ENCODE assay signal across 8 cellular contexts in genomic region chr13:39037410-39037879, GRCh38. TPM values are rescaled to one million over a fixed set of nuclear protein-coding genes. Genes with fewer than 3 reads are reported as not detected.
DNase-seq lines count a peak whose midpoint lies in the region; ATAC-seq lines count a peak whose summit lies in the region.

No MANE protein-coding gene starts in this region.

- H3K27ac Mint-ChIP-seq in T-helper 2 cell treated with Interferon-gamma antibody and Interleukin-4, amounts not matched to agents 5 μg/mL and 100 μg/mL, for 36 hours, result peak overlapping the region; percentile 98

- peak overlapping the region; percentile 83 for H2AK5ac ChIP-seq in trophoblast cell (ENCODE audit: low read length)

- no CpG with 5 or more reads among the region's 39 CpGs for WGBS in trophoblast cell (ENCODE audit: extremely low coverage, insufficient coverage, insufficient read length)

- no peaks in the 10 kb centered on the region for H3K36me3 ChIP-seq in trophoblast cell (ENCODE audit: control insufficient read depth in 1 of 2, insufficient read depth in 2 of 2, low read length in 2 of 2)

- peaks cover 10% of the 10 kb centered on the region for H3K79me1 ChIP-seq in trophoblast cell (ENCODE audit: low read length)

- H2BK5ac ChIP-seq in trophoblast cell (ENCODE audit: low read depth, low read length, poor library complexity), result peak overlapping the region; percentile 82

- ATAC-seq in HG02870 (IDR thresholded peaks at IDR 0.05; ENCODE audit: unreplicated experiment) (peak; percentile 21), esophagus mucosa (peak; percentile 57), HG03565 (IDR thresholded peaks at IDR 0.05; ENCODE audit: unreplicated experiment) (no peak)

- peak overlapping the region; percentile 87 for H3K4ac ChIP-seq in trophoblast cell (ENCODE audit: low read depth, low read length)

- peak overlapping the region; percentile 96 for H3K18ac ChIP-seq in trophoblast cell (ENCODE audit: low read length)

- H3K9ac ChIP-seq in trophoblast cell (ENCODE audit: low read length), result peak overlapping the region; percentile 69

- no peaks in the 10 kb centered on the region for H3K27me3 Mint-ChIP-seq in T-helper 2 cell treated with Interferon-gamma antibody and Interleukin-4, amounts not matched to agents 5 μg/mL and 100 μg/mL, for 36 hours (ENCODE audit: low read depth)

- H4K91ac ChIP-seq in trophoblast cell (ENCODE audit: low read depth, low read length), result peak overlapping the region; percentile 96

- no peaks in the 10 kb centered on the region for H3K27me3 ChIP-seq in trophoblast cell (ENCODE audit: insufficient read depth, low read length)

- DNase-seq in T-helper 2 cell treated with Interferon-gamma antibody and Interleukin-4, amounts not matched to agents 5 μg/mL and 100 μg/mL, for 36 hours (ENCODE audit: low spot score), result no peak
- DNase-seq in T-helper 2 cell (no peak), RPMI8226 (peak; percentile 69), trophoblast cell (peak; percentile 62 to 76)
- DNase-seq in effector CD4-positive, alpha-beta T cell, result no peak

- peaks cover 14% of the 10 kb centered on the region for H3K79me2 ChIP-seq in trophoblast cell (ENCODE audit: control insufficient read depth, insufficient read depth, low read length, poor library complexity)

- H3K4me1 ChIP-seq in trophoblast cell (ENCODE audit: control insufficient read depth in 1 of 2, insufficient read depth in 2 of 2, low read length in 2 of 2), result peaks cover 0 to 4% of the 10 kb centered on the region in 2 experiments

- H3K23ac ChIP-seq in trophoblast cell (ENCODE audit: low read length), result no peak overlapping the region

- H2BK12ac ChIP-seq in trophoblast cell (ENCODE audit: low read length), result peak overlapping the region; percentile 49

- H3K4me3 ChIP-seq in trophoblast cell (ENCODE audit: low read depth, low read length), result peak overlapping the region; percentile 89

- peaks cover 21% of the 10 kb centered on the region for H3K36me3 Mint-ChIP-seq in T-helper 2 cell treated with Interferon-gamma antibody and Interleukin-4, amounts not matched to agents 5 μg/mL and 100 μg/mL, for 36 hours (ENCODE audit: low read depth)

- peak overlapping the region; percentile 65 for H3K27ac ChIP-seq in trophoblast cell (ENCODE audit: low read depth, low read length)

- peak overlapping the region; percentile 92 for H4K8ac ChIP-seq in trophoblast cell (ENCODE audit: low read depth, low read length)

- H4K12ac ChIP-seq in trophoblast cell (ENCODE audit: low read depth, low read length), result peak overlapping the region; percentile 92

- no peaks in the 10 kb centered on the region for H3K9me3 ChIP-seq in trophoblast cell (ENCODE audit: insufficient read depth, low read depth, low read length)

- peak overlapping the region; percentile 88 for H3K14ac ChIP-seq in trophoblast cell (ENCODE audit: low read length)

- peak overlapping the region; percentile 90 for H3K4me2 ChIP-seq in trophoblast cell (ENCODE audit: low read length)

- H3K4me3 Mint-ChIP-seq in T-helper 2 cell treated with Interferon-gamma antibody and Interleukin-4, amounts not matched to agents 5 μg/mL and 100 μg/mL, for 36 hours, result peak overlapping the region; percentile 99

- no peaks in the 10 kb centered on the region for H3K9me3 Mint-ChIP-seq in T-helper 2 cell treated with Interferon-gamma antibody and Interleukin-4, amounts not matched to agents 5 μg/mL and 100 μg/mL, for 36 hours

- peak overlapping the region; percentile 79 for H2BK120ac ChIP-seq in trophoblast cell (ENCODE audit: insufficient read depth, low read length, poor library complexity)

- peaks cover 47% of the 10 kb centered on the region for H3K4me1 Mint-ChIP-seq in T-helper 2 cell treated with Interferon-gamma antibody and Interleukin-4, amounts not matched to agents 5 μg/mL and 100 μg/mL, for 36 hours (ENCODE audit: low read depth)

- H2AFZ ChIP-seq in trophoblast cell (ENCODE audit: insufficient read depth, low read length, poor library complexity), result peak overlapping the region; percentile 74

RNA-seq across cellular contexts. Expression of gene PROSER1, which starts 0.4 kb away (rescaled TPM):
- total RNA-seq in esophagus mucosa, result 19.6 TPM
- 96.3 and 106 TPM in 2 replicates for polyA plus RNA-seq in trophoblast cell (2013)

RNA-seq across cellular contexts. Expression of gene NHLRC3, which starts 0.8 kb away (rescaled TPM):
- 7.6 TPM for total RNA-seq in esophagus mucosa
- polyA plus RNA-seq in trophoblast cell (2013), result 8.6 and 10.2 TPM in 2 replicates

RNA-seq across cellular contexts. Expression of gene STOML3, which starts 46.8 kb away (rescaled TPM):
- not detected for total RNA-seq in esophagus mucosa
- polyA plus RNA-seq in trophoblast cell (2013), result 0.18 TPM in 2 replicates

Comparison
In these comparisons a context has a peak if more than half of its experiments do, and no peak if none do; other contexts are left out.
1. DNase-seq: peak in RPMI8226 (single experiment) and trophoblast cell (2 of 2); none in T-helper 2 cell treated with Interferon-gamma antibody and Interleukin-4, amounts not matched to agents 5 μg/mL and 100 μg/mL, for 36 hours (single experiment), T-helper 2 cell (0 of 5) and effector CD4-positive, alpha-beta T cell (single experiment).